ENCODE assay signal across 25 cellular contexts in the genomic region with DNA sequence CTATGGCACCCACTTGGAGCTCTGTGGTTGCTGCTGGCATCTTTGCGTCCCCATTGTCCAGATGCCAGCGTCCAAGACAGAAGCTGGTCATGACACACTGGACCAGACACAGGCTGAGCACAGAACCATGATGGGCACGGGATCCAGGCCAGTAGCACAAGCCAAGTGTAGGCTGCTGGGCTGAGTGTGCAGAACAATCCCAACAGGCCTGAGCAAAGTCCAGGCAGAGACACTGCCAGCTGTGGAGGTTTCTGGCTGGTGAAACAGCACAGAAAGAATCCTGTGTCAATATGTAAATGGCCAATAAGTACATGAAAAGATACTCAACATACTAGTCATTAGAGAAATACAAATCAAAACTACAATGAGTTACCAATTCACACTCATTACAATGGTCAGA.
"Had no signal": no experiment of that assay in that cellular context is flagged by ENCODE, and none has a peak within 500 bp of the region (broad histone marks: within the 10 kb centered on the region; RNA-seq: fewer than 3 reads in every experiment).

No MANE protein-coding gene starts in this region.

- H3K4me1 ChIP-seq: colonic mucosa, esophagus squamous epithelium, gastrocnemius medialis, heart right ventricle, left ventricle myocardium inferior, lower lobe of right lung had no signal

- ATAC-seq: effector memory CD8-positive, alpha-beta T cell; esophagus mucosa; gastrocnemius medialis; heart right ventricle; left cardiac atrium; lower lobe of right lung had no signal

- H3K36me3 Mint-ChIP-seq: mesothelial cell of epicardium had no signal

- DNase-seq: colonic mucosa; cortex of kidney; effector CD8-positive, alpha-beta T cell; effector memory CD8-positive, alpha-beta T cell; endodermal cell; erythroblast; esophagus squamous epithelium; foreskin fibroblast; foreskin melanocyte; gastrocnemius medialis; glutamatergic neuron; head of caudate nucleus; heart right ventricle; hippocampal formation; left cardiac atrium; left ventricle myocardium inferior; lower lobe of right lung; mesenchymal stem cell had no signal

- H3K4me1 Mint-ChIP-seq: endodermal cell, mesothelial cell of epicardium had no signal

- H3K27ac ChIP-seq: colonic mucosa, epithelial cell of prostate, esophagus squamous epithelium, gastrocnemius medialis, heart right ventricle, left ventricle myocardium inferior, lower lobe of right lung had no signal

- H3K36me3 ChIP-seq: colonic mucosa, esophagus squamous epithelium, gastrocnemius medialis, heart right ventricle, left ventricle myocardium inferior, lower lobe of right lung had no signal

- H3K4me3 Mint-ChIP-seq: dendritic cell treated with granulocyte-macrophage colony-stimulating factor and Interleukin-4, amounts not matched to agents 40 ng/mL and 50 ng/mL, for 4 days; effector memory CD8-positive, alpha-beta T cell; endodermal cell; mesothelial cell of epicardium had no signal

- H3K4me3 ChIP-seq: colonic mucosa, esophagus squamous epithelium, gastrocnemius medialis, heart right ventricle, left ventricle myocardium inferior, lower lobe of right lung had no signal

- H3K27me3 ChIP-seq: colonic mucosa, esophagus squamous epithelium, gastrocnemius medialis, heart right ventricle had no signal

- H3K9me3 ChIP-seq: colonic mucosa, esophagus squamous epithelium, gastrocnemius medialis, lower lobe of right lung had no signal

- FAIRE-seq: endometrium, islet of Langerhans, keratinocyte had no signal

- H3K27me3 Mint-ChIP-seq: dendritic cell treated with granulocyte-macrophage colony-stimulating factor and Interleukin-4, amounts not matched to agents 40 ng/mL and 50 ng/mL, for 4 days; effector memory CD8-positive, alpha-beta T cell had no signal

- H3K27ac Mint-ChIP-seq: dendritic cell treated with granulocyte-macrophage colony-stimulating factor and Interleukin-4, amounts not matched to agents 40 ng/mL and 50 ng/mL, for 4 days; effector memory CD8-positive, alpha-beta T cell; endodermal cell; mesothelial cell of epicardium had no signal
